20 cellular contexts compared by ENCODE assay signal in genomic region chr10:60187691-60188090, GRCh38.
"Had no signal": no experiment of that assay in that cellular context is flagged by ENCODE, and none has a peak within 500 bp of the region (broad histone marks: within the 10 kb centered on the region; RNA-seq: fewer than 3 reads in every experiment).

No MANE protein-coding gene starts in this region.

- DNase-seq: activated CD4-positive, alpha-beta T cell treated with anti-CD3 and anti-CD28 coated beads for 36 hours; activated CD4-positive, alpha-beta T cell treated with anti-CD3 and anti-CD28 coated beads, Interleukin-2, amount 50 U/mL, for 4 hours; activated effector memory CD4-positive, alpha-beta T cell treated with Interleukin-2 at 50 U/mL for 16 hours; activated naive CD4-positive, alpha-beta T cell treated with anti-CD3 and anti-CD28 coated beads for 36 hours; activated naive CD8-positive, alpha-beta T cell treated with anti-CD3 and anti-CD28 coated beads, Interleukin-2, amount 10 ng/mL, durations not matched to agents 7 days and 5 days; activated T-cell treated with anti-CD3 and anti-CD28 coated beads, Interleukin-2, amount 50 U/mL, for 48 hours; amniotic stem cell; cerebellar nuclear complex; effector memory CD4-positive, alpha-beta T cell; foreskin melanocyte; midbrain; pancreas; right lobe of liver; stimulated activated CD4-positive, alpha-beta T cell treated with anti-CD3 and anti-CD28 coated beads, Interleukin-15, amount 100 ng/mL, for 24 hours; stomach had no signal

- H3K4me2 ChIP-seq: smooth muscle cell had no signal

- H3K36me3 ChIP-seq: neutrophil, pancreas, right lobe of liver, suprapubic skin had no signal

- H3K27ac ChIP-seq: neutrophil, pancreas, right lobe of liver, suprapubic skin had no signal

- H3K27me3 ChIP-seq: neutrophil, pancreas, right lobe of liver, stomach, suprapubic skin, tibial nerve had no signal

- H3K4me3 ChIP-seq: pancreas, right lobe of liver, smooth muscle cell, stomach, suprapubic skin, tibial nerve had no signal

- H3K4me1 ChIP-seq: pancreas, suprapubic skin had no signal

- H3K9me3 ChIP-seq: neutrophil, pancreas, right lobe of liver, stomach, suprapubic skin had no signal

- ATAC-seq: activated CD4-positive, alpha-beta T cell treated with anti-CD3 and anti-CD28 coated beads for 36 hours; stimulated activated memory B cell treated with anti-CD40 and anti-IgM and Interleukin-4, amounts not matched to agents 10 μg/mL and 1 μg/mL and 100 μg/mL, for 72 hours had no signal
